In the genomic region with DNA sequence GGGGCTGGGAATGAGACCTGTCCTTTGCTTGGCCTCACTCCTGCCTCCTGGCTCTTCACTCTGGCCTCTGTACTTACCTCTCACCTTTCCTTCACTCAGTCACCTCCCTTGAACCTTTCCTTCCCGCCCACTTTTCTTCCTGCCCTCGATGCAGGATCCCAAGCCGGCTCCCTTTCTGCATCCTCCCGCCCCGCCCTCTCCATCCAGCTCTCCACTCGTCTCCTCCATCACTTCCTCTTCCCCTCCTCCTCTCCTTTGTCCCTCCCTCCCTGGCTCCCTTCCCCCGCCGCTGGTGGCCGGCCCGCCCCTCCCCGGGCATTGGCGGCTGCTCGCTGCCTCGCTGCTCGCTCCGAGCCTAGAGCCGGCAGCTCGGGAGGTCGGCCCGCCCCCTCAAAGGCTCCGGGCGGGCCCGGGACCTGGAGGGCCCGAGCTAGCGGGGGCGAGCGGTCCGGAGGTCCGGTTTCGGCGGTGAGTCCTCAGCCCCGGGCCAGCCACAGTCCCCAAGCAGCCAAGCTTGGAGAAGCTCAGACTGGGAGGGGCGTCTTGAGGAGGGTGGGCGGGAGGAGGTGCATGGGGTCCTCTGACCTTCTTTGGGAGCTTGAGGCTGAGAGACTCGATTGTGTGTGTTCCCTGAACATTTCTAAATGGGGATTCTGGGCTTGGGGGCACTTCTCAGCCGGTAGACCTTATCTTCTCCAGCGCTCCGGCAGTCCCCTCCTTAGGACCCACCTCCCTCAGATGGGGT, we compare ENCODE assay signal across 1 cellular context.
TF ChIP-seq lines count a peak whose summit lies in the region.

No MANE protein-coding gene starts in this region.

TF ChIP-seq in A549, 52 proteins besides CTCF, POLR2A, EP300 and RAD21:
- no peak for TF ChIP-seq RNF2 (IDR thresholded peaks at IDR 0.05; ENCODE audit: borderline replicate concordance, low read depth)
- no peak for TF ChIP-seq REST (IDR thresholded peaks at IDR 0.05)
- no peak for TF ChIP-seq KDM5A (IDR thresholded peaks at IDR 0.05)
- no peak for TF ChIP-seq RCOR1 (IDR thresholded peaks at IDR 0.05; ENCODE audit: low read depth, low read length)
- TF ChIP-seq RARB (CRISPR knock-in tag; IDR thresholded peaks at IDR 0.05) = no peak
- TF ChIP-seq, protein P1, sequence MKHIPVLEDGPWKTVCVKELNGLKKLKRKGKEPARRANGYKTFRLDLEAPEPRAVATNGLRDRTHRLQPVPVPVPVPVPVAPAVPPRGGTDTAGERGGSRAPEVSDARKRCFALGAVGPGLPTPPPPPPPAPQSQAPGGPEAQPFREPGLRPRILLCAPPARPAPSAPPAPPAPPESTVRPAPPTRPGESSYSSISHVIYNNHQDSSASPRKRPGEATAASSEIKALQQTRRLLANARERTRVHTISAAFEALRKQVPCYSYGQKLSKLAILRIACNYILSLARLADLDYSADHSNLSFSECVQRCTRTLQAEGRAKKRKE (CRISPR knock-in tag; IDR thresholded peaks at IDR 0.05; ENCODE audit: low read depth) = no peak
- TF ChIP-seq NR3C1 (IDR thresholded peaks at IDR 0.05) = no peak
- TF ChIP-seq RFX5 (IDR thresholded peaks at IDR 0.05) = no peak
- no peak for TF ChIP-seq JUNB (IDR thresholded peaks at IDR 0.05)
- no peak for TF ChIP-seq NFE2L2 (conservative IDR thresholded peaks at IDR 0.05; ENCODE audit: low read length)
- no peak for TF ChIP-seq PBX3 (IDR thresholded peaks at IDR 0.05)
- no peak for TF ChIP-seq MYC (IDR thresholded peaks at IDR 0.05; ENCODE audit: borderline replicate concordance, low read length)
